In the genomic region with DNA sequence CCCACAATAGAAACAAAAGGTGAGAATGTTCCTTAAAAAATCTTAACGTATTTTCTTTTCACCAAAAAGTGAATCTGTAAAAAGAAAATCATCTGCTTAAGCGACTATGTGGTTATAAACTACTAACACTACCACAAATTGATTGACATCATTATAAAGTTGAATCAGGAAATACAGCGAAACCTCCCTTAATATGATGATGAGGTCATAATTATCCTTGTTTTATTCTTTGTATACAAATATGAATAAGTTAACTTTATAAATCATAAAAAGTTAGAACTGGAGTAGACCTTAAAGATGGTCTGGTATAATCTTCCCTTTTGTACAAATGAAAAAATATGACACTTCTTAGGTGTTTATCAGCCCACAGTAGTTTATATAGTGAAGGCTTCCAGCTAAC, we compare ENCODE assay signal across 18 cellular contexts. TPM values are rescaled to one million over a fixed set of nuclear protein-coding genes. Genes with fewer than 3 reads are reported as not detected.
DNase-seq lines count a peak whose midpoint lies in the region; ATAC-seq, FAIRE-seq and TF ChIP-seq lines count a peak whose summit lies in the region.
"Had no signal": no experiment of that assay in that cellular context is flagged by ENCODE, and none has a peak within 500 bp of the region (broad histone marks: within the 10 kb centered on the region; RNA-seq: fewer than 3 reads in every experiment).

No MANE protein-coding gene starts in this region.

- no TSS peak for BruUV-seq in mammary epithelial cell (replicated peaks; lab: Mats Ljungman, UMichigan)

- DNase-seq in HFFc6: no peak
- no peak for DNase-seq in mammary epithelial cell
- DNase-seq in mesothelial cell of epicardium (ENCODE audit: low spot score in 2 of 2, unreplicated experiment in 2 of 2): no peak
- no peak for DNase-seq in left ventricle myocardium superior
- no peak for DNase-seq in nephron progenitor cell
- DNase-seq in 8988T: no peak
- DNase-seq: CD8-positive, alpha-beta T cell; DMS79; H9; NCI-H1105 treated with DMSO at 0.1 percent for 48 hours; NCI-H1930; NCI-H748 treated with DMSO at 0.1 percent for 48 hours; OCI-M1; RPMI8226 had no signal

- 96% methylated on average over 3 of the region's 3 CpGs for WGBS in mammary epithelial cell (ENCODE audit: low coverage, missing lambda C conversion rate)

- intact Hi-C loops in mammary epithelial cell (cut with micrococcal nuclease): loop anchor here (5.0 kb wide), 1 partner anchor 34 kb away; a partner anchor contains a TSS
- intact Hi-C loops in left ventricle myocardium superior (cut with micrococcal nuclease): no loop called here

- H3K4me2 ChIP-seq in mammary epithelial cell (ENCODE audit: insufficient read depth, low read depth, low read length): peak overlapping the region; percentile 72
- H3K4me2 ChIP-seq: BLaER1 had no signal

- peaks cover 3% of the 10 kb centered on the region for H3K36me3 ChIP-seq in mammary epithelial cell (ENCODE audit: insufficient read depth, low read length)

- peak; percentile 69 for FAIRE-seq in G401.6 (lab: Jason Lieb, UNC)
- FAIRE-seq: HTR-8/SVneo had no signal

- H3K4me3 Mint-ChIP-seq in HFFc6: no peak overlapping the region
- H3K4me3 Mint-ChIP-seq in mesothelial cell of epicardium: no peak overlapping the region
- no peak overlapping the region for H3K4me3 Mint-ChIP-seq in nephron progenitor cell
- H3K4me3 Mint-ChIP-seq: CD8-positive, alpha-beta T cell; H9 had no signal

- in situ Hi-C loops in mammary epithelial cell (cut with MboI; ENCODE audit: low sequenced_read_pairs in 2 of 2): no loop called here

- H3K79me2 ChIP-seq in mammary epithelial cell (ENCODE audit: insufficient read depth, low read length): peaks cover 28% of the 10 kb centered on the region

- peaks cover 10% of the 10 kb centered on the region for H3K36me3 Mint-ChIP-seq in HFFc6 (ENCODE audit: low read depth)
- H3K36me3 Mint-ChIP-seq in mesothelial cell of epicardium: peaks cover 8% of the 10 kb centered on the region
- no peaks in the 10 kb centered on the region for H3K36me3 Mint-ChIP-seq in nephron progenitor cell (ENCODE audit: low read depth)

- no peaks in the 10 kb centered on the region for H3K27me3 ChIP-seq in mammary epithelial cell (ENCODE audit: insufficient read depth, low read length)
- H3K27me3 ChIP-seq: BLaER1 had no signal

- H3K9me3 ChIP-seq in mammary epithelial cell (replicated peaks; ENCODE audit: insufficient read depth, low read length): no peaks in the 10 kb centered on the region
- H3K9me3 ChIP-seq: BLaER1 had no signal

- CTCF ChIA-PET in mammary epithelial cell (lab: Charles Lee; ENCODE audit: low non-redundant PET): no interaction called here

- H3K9me3 Mint-ChIP-seq in HFFc6: no peaks in the 10 kb centered on the region
- no peaks in the 10 kb centered on the region for H3K9me3 Mint-ChIP-seq in mesothelial cell of epicardium
- no peaks in the 10 kb centered on the region for H3K9me3 Mint-ChIP-seq in nephron progenitor cell
- H3K9me3 Mint-ChIP-seq: CD8-positive, alpha-beta T cell; H9 had no signal

- no peaks in the 10 kb centered on the region for H4K20me1 ChIP-seq in mammary epithelial cell (ENCODE audit: insufficient read depth, low read length)
- H4K20me1 ChIP-seq: BLaER1 had no signal

- TF ChIP-seq CTCF in HFFc6 (IDR thresholded peaks at IDR 0.05): no peak
- TF ChIP-seq CTCF in mammary epithelial cell (conservative IDR thresholded peaks at IDR 0.05 in 1 of 2, IDR thresholded peaks at IDR 0.05 in 1 of 2; ENCODE audit: extremely low read depth in 1 of 2, insufficient read depth in 1 of 2, low read depth in 1 of 2, low read length in 2 of 2): no peak
- no peak for TF ChIP-seq CTCF in mesothelial cell of epicardium (IDR thresholded peaks at IDR 0.05; ENCODE audit: unreplicated experiment)
- no peak for TF ChIP-seq CTCF in nephron progenitor cell (IDR thresholded peaks at IDR 0.05)

- no peak overlapping the region for H3K9ac ChIP-seq in mammary epithelial cell (ENCODE audit: insufficient read depth, low read length)
- H3K9ac ChIP-seq: BLaER1 had no signal

- peak overlapping the region; percentile 40; the same call in 1 of the 2 replicates for H3K27ac Mint-ChIP-seq in HFFc6
- H3K27ac Mint-ChIP-seq in mesothelial cell of epicardium: peak overlapping the region; percentile 56
- H3K27ac Mint-ChIP-seq in nephron progenitor cell: no peak overlapping the region
- H3K27ac Mint-ChIP-seq: CD8-positive, alpha-beta T cell; H9 had no signal

- H2AFZ ChIP-seq in mammary epithelial cell (ENCODE audit: low read depth, low read length): no peak overlapping the region

- dilution Hi-C loops in mammary epithelial cell (cut with HindIII; ENCODE audit: low sequenced_read_pairs): no loop called here

- peak overlapping the region in 1 of 3 experiments; percentile 15 for H3K4me3 ChIP-seq in mammary epithelial cell (replicated peaks in 1 of 3; ENCODE audit: insufficient read depth in 1 of 3, low read depth in 2 of 3, low read length in 3 of 3)
- H3K4me3 ChIP-seq: BLaER1 had no signal

- H3K27me3 Mint-ChIP-seq in HFFc6 (ENCODE audit: insufficient read depth) (no peaks in the 10 kb centered on the region), mesothelial cell of epicardium (ENCODE audit: low read depth) (no peaks in the 10 kb centered on the region), nephron progenitor cell (ENCODE audit: low read depth, poor library complexity) (no peaks in the 10 kb centered on the region)

- peaks cover 29% of the 10 kb centered on the region for H3K4me1 ChIP-seq in mammary epithelial cell (ENCODE audit: insufficient read depth, low read length)
- H3K4me1 ChIP-seq: BLaER1 had no signal

- H3K27ac ChIP-seq in mammary epithelial cell (ENCODE audit: insufficient read depth, low read depth, low read length): peak overlapping the region; percentile 9
- H3K27ac ChIP-seq: BLaER1, HL-60 had no signal

- ATAC-seq in left ventricle myocardium superior: no peak
- ATAC-seq: CD8-positive, alpha-beta T cell had no signal

- H3K4me1 Mint-ChIP-seq in HFFc6 (ENCODE audit: low read depth) (peaks cover 24% of the 10 kb centered on the region), mesothelial cell of epicardium (peaks cover 13% of the 10 kb centered on the region), nephron progenitor cell (no peaks in the 10 kb centered on the region)
- H3K4me1 Mint-ChIP-seq: H9 had no signal

RNA-seq across cellular contexts. Expression of a gene that starts 35.6 kb away (rescaled TPM):
- 10 to 100 TPM; 21.7 to 31.3 (median 27.5) TPM for total RNA-seq in HFFc6 (2021; fragmentation: NEBNext Ultra II Directional; extraction: Animal tissue kit (Norgen Biotek cat#: 25700))
- 10 to 100 TPM; 23.5 to 52.9 TPM for total RNA-seq in mammary epithelial cell
- 25.5 TPM for polyA plus RNA-seq in mammary epithelial cell
- 40.6 TPM for polyA minus RNA-seq in mammary epithelial cell
- 25.7 to 30.9 TPM (median 26.7 TPM) in 3 replicates for total RNA-seq in mesothelial cell of epicardium
- 19.0 TPM for total RNA-seq in left ventricle myocardium superior
